In the genomic region with DNA sequence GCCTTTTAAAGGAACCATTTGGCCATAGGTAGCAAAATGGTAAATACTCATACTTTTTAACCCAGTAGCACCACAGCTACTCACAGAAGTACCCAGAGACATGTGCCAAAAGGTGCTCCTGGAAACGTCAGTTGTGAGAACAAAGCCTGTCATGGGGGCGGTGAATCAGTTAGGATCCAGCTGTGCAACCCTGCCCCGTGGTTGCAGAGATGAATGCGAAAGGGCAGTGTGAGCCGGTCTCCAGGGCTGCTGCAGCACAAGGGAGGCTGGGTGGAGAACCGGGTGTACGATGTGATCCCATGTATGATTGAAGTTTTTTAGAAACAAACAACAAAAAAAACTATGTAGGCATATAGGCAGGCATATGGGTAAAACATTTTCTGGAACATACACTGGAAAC, we compare ENCODE assay signal across 23 cellular contexts. TPM values are rescaled to one million over a fixed set of nuclear protein-coding genes. Genes with fewer than 3 reads are reported as not detected.
DNase-seq lines count a peak whose midpoint lies in the region; ATAC-seq and TF ChIP-seq lines count a peak whose summit lies in the region.
"Had no signal": no experiment of that assay in that cellular context is flagged by ENCODE, and none has a peak within 500 bp of the region (broad histone marks: within the 10 kb centered on the region; RNA-seq: fewer than 3 reads in every experiment).

No MANE protein-coding gene starts in this region.

- no peak overlapping the region for H3K9ac ChIP-seq in H9 (ENCODE audit: extremely low read depth, insufficient read length, low read length)
- H3K9ac ChIP-seq: KMS-11 had no signal

- H3K9me3 Mint-ChIP-seq in H9: no peaks in the 10 kb centered on the region
- H3K9me3 Mint-ChIP-seq in stimulated activated naive B cell treated with anti-CD40 and anti-IgM and Interleukin-4, amounts not matched to agents 10 μg/mL and 1 μg/mL and 100 μg/mL, for 72 hours: no peaks in the 10 kb centered on the region
- H3K9me3 Mint-ChIP-seq: CD4-positive, alpha-beta T cell; GM23338 had no signal

- no peak overlapping the region for H3K4me3 Mint-ChIP-seq in H9
- no peak overlapping the region for H3K4me3 Mint-ChIP-seq in stimulated activated naive B cell treated with anti-CD40 and anti-IgM and Interleukin-4, amounts not matched to agents 10 μg/mL and 1 μg/mL and 100 μg/mL, for 72 hours
- H3K4me3 Mint-ChIP-seq: CD4-positive, alpha-beta T cell; GM23338 had no signal

- H3K4me2 ChIP-seq in H9 (ENCODE audit: insufficient read depth, insufficient read length, low read length): no peak overlapping the region
- H3K4me2 ChIP-seq: GM23338, KMS-11, PC-9 had no signal

- H3K36me3 Mint-ChIP-seq in H9 (ENCODE audit: insufficient read depth in 1 of 3, low read depth in 3 of 3): no peaks in the 10 kb centered on the region
- peaks cover 41 to 70% of the 10 kb centered on the region in 2 donors for H3K36me3 Mint-ChIP-seq in stimulated activated naive B cell treated with anti-CD40 and anti-IgM and Interleukin-4, amounts not matched to agents 10 μg/mL and 1 μg/mL and 100 μg/mL, for 72 hours

- no peak overlapping the region for H3K14ac ChIP-seq in H9 (ENCODE audit: insufficient read depth, low read length)

- H3K79me1 ChIP-seq in H9 (ENCODE audit: insufficient read depth, low read depth, low read length, poor library complexity, severe bottlenecking): no peaks in the 10 kb centered on the region

- H3K36me3 ChIP-seq in brain microvascular endothelial cell (replicated peaks): no peaks in the 10 kb centered on the region
- no peaks in the 10 kb centered on the region for H3K36me3 ChIP-seq in H7 (replicated peaks; ENCODE audit: control insufficient read depth, insufficient read depth, low read length)

- H3K27ac Mint-ChIP-seq in H9: no peak overlapping the region
- H3K27ac Mint-ChIP-seq in stimulated activated naive B cell treated with anti-CD40 and anti-IgM and Interleukin-4, amounts not matched to agents 10 μg/mL and 1 μg/mL and 100 μg/mL, for 72 hours: peak overlapping the region; percentile 47
- H3K27ac Mint-ChIP-seq: CD4-positive, alpha-beta T cell; GM23338 had no signal

- peaks cover 4% of the 10 kb centered on the region; the same call in 1 of the 2 replicates for H3K27me3 Mint-ChIP-seq in H9 (ENCODE audit: low read depth)
- no peaks in the 10 kb centered on the region for H3K27me3 Mint-ChIP-seq in stimulated activated naive B cell treated with anti-CD40 and anti-IgM and Interleukin-4, amounts not matched to agents 10 μg/mL and 1 μg/mL and 100 μg/mL, for 72 hours
- H3K27me3 Mint-ChIP-seq: CD4-positive, alpha-beta T cell had no signal

- no peak overlapping the region for H3T11ph ChIP-seq in H9 (ENCODE audit: low read length)

- peaks cover 3 to 4% of the 10 kb centered on the region in 2 experiments; a peak in 3 of 4 replicates for H3K4me1 Mint-ChIP-seq in H9
- H3K4me1 Mint-ChIP-seq in stimulated activated naive B cell treated with anti-CD40 and anti-IgM and Interleukin-4, amounts not matched to agents 10 μg/mL and 1 μg/mL and 100 μg/mL, for 72 hours: peaks cover 2 to 5% of the 10 kb centered on the region in 2 donors

- no peaks in the 10 kb centered on the region for H3K23me2 ChIP-seq in H9 (ENCODE audit: insufficient read length, low read depth, low read length, poor library complexity, severe bottlenecking)

- H2BK15ac ChIP-seq in H9 (ENCODE audit: low read depth, low read length): no peak overlapping the region

- DNase-seq in H9: peak; percentile 19
- peak; percentile 10 for DNase-seq in brain microvascular endothelial cell
- DNase-seq in iris pigment epithelial cell (ENCODE audit: low read depth): peak; percentile 8
- no peak for DNase-seq in stimulated activated naive B cell treated with anti-CD40 and anti-IgM and Interleukin-4, amounts not matched to agents 10 μg/mL and 1 μg/mL and 100 μg/mL, for 72 hours
- DNase-seq in DMS53 (lab: John Stamatoyannopoulos, UW): no peak
- DNase-seq in H7: no peak
- DNase-seq: CD4-positive, alpha-beta T cell; COR-L47; DMS 273 treated with DMSO at 0.1 percent for 48 hours; IMR-90; NCI-H1092 treated with DMSO at 0.1 percent for 48 hours; NCI-H1436 treated with DMSO at 0.1 percent for 48 hours; NCI-H2029; NCI-H2227 treated with DMSO at 0.1 percent for 48 hours; NCI-H510A; NCI-H748 treated with DMSO at 0.1 percent for 48 hours; PC-9; RPMI8226; SIG-M5 had no signal

- no peak overlapping the region for H2BK5ac ChIP-seq in H9 (ENCODE audit: insufficient read length, low read length)

- no peak overlapping the region for H2AFZ ChIP-seq in H9 (ENCODE audit: low read length)
- H2AFZ ChIP-seq: GM23338, PC-9 had no signal

- no peaks in the 10 kb centered on the region for H3K79me2 ChIP-seq in H9 (ENCODE audit: insufficient read depth, low read length)

- no peak overlapping the region for H2AK5ac ChIP-seq in H9 (ENCODE audit: insufficient read length, low read length)

- no peak overlapping the region for H3K27ac ChIP-seq in H9 (ENCODE audit: insufficient read length, low read depth, low read length)
- H3K27ac ChIP-seq in brain microvascular endothelial cell: no peak overlapping the region
- H3K27ac ChIP-seq: KMS-11, PC-9 had no signal

- H2BK12ac ChIP-seq in H9 (ENCODE audit: insufficient read length, low read depth, low read length): no peak overlapping the region

- no peak overlapping the region for H2BK120ac ChIP-seq in H9 (ENCODE audit: low read depth, low read length, poor library complexity, severe bottlenecking)

- TF ChIP-seq CTCF in H9 (conservative IDR thresholded peaks at IDR 0.05) (no peak), brain microvascular endothelial cell (IDR thresholded peaks at IDR 0.05; ENCODE audit: low read depth, low read length, missing control alignments) (no peak)

- WGBS in H9 (ENCODE audit: extremely low coverage, insufficient read length, low lambda C conversion rate): no CpG with 5 or more reads among the region's 7 CpGs

- no peaks in the 10 kb centered on the region for H4K20me1 ChIP-seq in H9 (ENCODE audit: control insufficient read depth, insufficient read depth, insufficient read length)

- H3K18ac ChIP-seq in H9 (ENCODE audit: insufficient read length, low read depth, low read length): no peak overlapping the region

- no peaks in the 10 kb centered on the region for H3K4me1 ChIP-seq in H9 (ENCODE audit: insufficient read depth, low read length)

- no peak overlapping the region for H4K91ac ChIP-seq in H9 (ENCODE audit: insufficient read length, low read depth, low read length)

- H3K4ac ChIP-seq in H9 (ENCODE audit: low read depth, low read length): no peak overlapping the region

- H3K56ac ChIP-seq in H9 (ENCODE audit: insufficient read length, low read depth, low read length): no peak overlapping the region

- no peak overlapping the region for H4K8ac ChIP-seq in H9 (replicated peaks; ENCODE audit: insufficient read length, low read depth, low read length)

- in situ Hi-C loops in brain microvascular endothelial cell (cut with HindIII; ENCODE audit: low pct_ligation_motif_present, low sequenced_read_pairs): no loop called here

- H3K9me3 ChIP-seq in H9 (ENCODE audit: control insufficient read depth, low read depth, low read length): no peaks in the 10 kb centered on the region

- H2BK20ac ChIP-seq in H9 (ENCODE audit: low read depth, low read length, poor library complexity, severe bottlenecking): no peak overlapping the region

- ATAC-seq in stimulated activated naive B cell treated with anti-CD40 and anti-IgM and Interleukin-4, amounts not matched to agents 10 μg/mL and 1 μg/mL and 100 μg/mL, for 72 hours (replicated peaks): no peak
- ATAC-seq in GM18873 (IDR thresholded peaks at IDR 0.05; ENCODE audit: low FRiP score, unreplicated experiment): no peak
- ATAC-seq: GM23338, HCT116 had no signal

- no peak overlapping the region for H4K5ac ChIP-seq in H9 (ENCODE audit: insufficient read length, low read depth, low read length)

- H3K23ac ChIP-seq in H9 (ENCODE audit: insufficient read length, low read depth, low read length): no peak overlapping the region

- H3K27me3 ChIP-seq in H9 (ENCODE audit: insufficient read depth, low read length) (no peaks in the 10 kb centered on the region), brain microvascular endothelial cell (replicated peaks) (peaks cover 2% of the 10 kb centered on the region), H7 (ENCODE audit: control insufficient read depth, insufficient read depth, low read length) (no peaks in the 10 kb centered on the region)

- H3K4me3 ChIP-seq in brain microvascular endothelial cell (ENCODE audit: low read depth, low read length) (no peak overlapping the region), H7 (ENCODE audit: insufficient read depth, low read depth, low read length) (no peak overlapping the region)
- H3K4me3 ChIP-seq: GM23338, PC-9 had no signal

RNA-seq across cellular contexts. Expression of a gene that starts 1.3 kb away (rescaled TPM):
- not detected in 2 replicates for total RNA-seq in H9 (2021)
- not detected in 2 replicates for total RNA-seq in H7 (2014; rRNA removed; shearing (Covaris generic))
- total RNA-seq: CD4-positive, alpha-beta T cell; GM23338; IMR-90; PC-9 had no signal

Comparison
In these comparisons a context has a peak if more than half of its experiments do, and no peak if none do; other contexts are left out.
1. DNase-seq: peak in H9 (single experiment), brain microvascular endothelial cell (single experiment) and iris pigment epithelial cell (single experiment); none in stimulated activated naive B cell treated with anti-CD40 and anti-IgM and Interleukin-4, amounts not matched to agents 10 μg/mL and 1 μg/mL and 100 μg/mL, for 72 hours (single experiment), DMS53 (single experiment) and H7 (single experiment).